ENCODE assay signal across 29 cellular contexts in the genomic region with DNA sequence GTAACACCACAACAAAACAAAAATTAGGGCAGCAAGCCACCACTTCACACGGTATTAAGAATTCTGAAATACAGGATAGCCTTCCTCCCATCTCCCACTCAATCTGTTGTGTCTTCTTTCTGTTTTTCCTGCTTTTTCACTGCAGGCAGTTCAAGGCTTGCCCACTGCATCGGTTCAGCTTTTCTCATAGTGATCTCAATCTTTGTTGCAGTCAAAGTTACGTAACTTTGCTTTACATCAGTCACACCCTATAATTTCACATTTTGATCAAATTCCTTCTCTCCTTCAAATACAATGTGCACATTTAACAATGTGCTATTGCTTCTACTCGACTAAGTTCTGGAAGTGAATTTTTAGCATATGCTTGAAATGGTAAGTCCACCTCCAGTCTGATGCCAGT.
"Had no signal": no experiment of that assay in that cellular context is flagged by ENCODE, and none has a peak within 500 bp of the region (broad histone marks: within the 10 kb centered on the region; RNA-seq: fewer than 3 reads in every experiment).

No MANE protein-coding gene starts in this region.

- H3K27ac Mint-ChIP-seq: activated naive CD4-positive, alpha-beta T cell treated with anti-CD3 and anti-CD28 coated beads for 36 hours; activated naive CD8-positive, alpha-beta T cell treated with anti-CD3 and anti-CD28 coated beads for 36 hours; activated T-helper 1 cell treated with anti-CD3 and anti-CD28 coated beads, Interleukin-12 subunit alpha, Interleukin-12 subunit beta, Interleukin-2, Interleukin-4 antibody, amounts not matched to agents 30 ng/mL and 10 ng/mL and 1 ng/mL, durations not matched to agents 14 hours and 24 hours and 36 hours; nephron; T-helper 1 cell treated with Interleukin-12 subunit alpha and Interleukin-12 subunit beta and Interleukin-4 antibody, amounts not matched to agents 30 μg/mL and 1 μg/mL, for 36 hours had no signal

- H3K9me3 ChIP-seq: testis, uterus had no signal

- H3K4me1 ChIP-seq: testis, uterus had no signal

- H3K4me1 Mint-ChIP-seq: activated naive CD8-positive, alpha-beta T cell treated with anti-CD3 and anti-CD28 coated beads for 36 hours; nephron had no signal

- H3K36me3 ChIP-seq: heart right ventricle, uterus, WERI-Rb-1 had no signal

- DNase-seq: activated CD4-positive, alpha-beta T cell treated with anti-CD3 and anti-CD28 coated beads for 48 hours; activated CD4-positive, alpha-beta T cell treated with anti-CD3 and anti-CD28 coated beads, Interleukin-2, amount 50 U/mL, for 48 hours; activated CD8-positive, alpha-beta memory T cell treated with anti-CD3 and anti-CD28 coated beads for 24 hours; activated effector memory CD4-positive, alpha-beta T cell treated with anti-CD3 and anti-CD28 coated beads, Interleukin-2, amount 50 U/mL, for 16 hours; activated naive CD4-positive, alpha-beta T cell treated with anti-CD3 and anti-CD28 coated beads for 36 hours; activated naive CD8-positive, alpha-beta T cell treated with anti-CD3 and anti-CD28 coated beads for 36 hours; amniotic stem cell; dermis blood vessel endothelial cell; effector CD4-positive, alpha-beta T cell; erythroblast; heart right ventricle; left ventricle myocardium superior; posterior cingulate gyrus; right cardiac atrium; stimulated activated CD4-positive, alpha-beta T cell treated with anti-CD3 and anti-CD28 coated beads, Interleukin-12 subunit alpha, Interleukin-12 subunit beta, amount 100 ng/mL, for 4 hours; stimulated activated CD4-positive, alpha-beta T cell treated with anti-CD3 and anti-CD28 coated beads, Interleukin-4, amount 100 ng/mL, for 1 hour; stimulated activated naive CD8-positive, alpha-beta T cell treated with anti-CD3 and anti-CD28 coated beads, Interleukin-15, Interleukin-2, amounts not matched to agents 100 U/mL and 50 U/mL, for 24 hours; T-helper 9 cell; testis; uterus; WERI-Rb-1 had no signal

- H3K4me3 ChIP-seq: heart right ventricle, testis, uterus had no signal

- H3K9me3 Mint-ChIP-seq: activated naive CD4-positive, alpha-beta T cell treated with anti-CD3 and anti-CD28 coated beads for 36 hours; central memory CD8-positive, alpha-beta T cell had no signal

- ATAC-seq: activated CD4-positive, CD25-positive, alpha-beta regulatory T cell treated with anti-CD3 and anti-CD28 coated beads, Interleukin-2, amount 50 U/mL, for 24 hours; foreskin keratinocyte; heart right ventricle; left ventricle myocardium superior; right cardiac atrium; stimulated activated naive CD8-positive, alpha-beta T cell treated with anti-CD3 and anti-CD28 coated beads, Interleukin-15, Interleukin-2, amounts not matched to agents 100 U/mL and 50 U/mL, for 24 hours had no signal

- H3K4me3 Mint-ChIP-seq: activated naive CD4-positive, alpha-beta T cell treated with anti-CD3 and anti-CD28 coated beads for 36 hours; activated naive CD8-positive, alpha-beta T cell treated with anti-CD3 and anti-CD28 coated beads for 36 hours; activated T-helper 1 cell treated with anti-CD3 and anti-CD28 coated beads, Interleukin-12 subunit alpha, Interleukin-12 subunit beta, Interleukin-2, Interleukin-4 antibody, amounts not matched to agents 30 ng/mL and 10 ng/mL and 1 ng/mL, durations not matched to agents 14 hours and 24 hours and 36 hours; central memory CD8-positive, alpha-beta T cell; nephron; T-helper 1 cell treated with Interleukin-12 subunit alpha and Interleukin-12 subunit beta and Interleukin-4 antibody, amounts not matched to agents 30 μg/mL and 1 μg/mL, for 36 hours had no signal

- FAIRE-seq: colon, islet of Langerhans had no signal

- H3K27ac ChIP-seq: foreskin keratinocyte, heart right ventricle, testis, uterus, WERI-Rb-1 had no signal

- H3K27me3 Mint-ChIP-seq: activated naive CD8-positive, alpha-beta T cell treated with anti-CD3 and anti-CD28 coated beads for 36 hours; central memory CD8-positive, alpha-beta T cell had no signal

- H3K27me3 ChIP-seq: foreskin keratinocyte, heart right ventricle, testis, uterus had no signal
